Comparison of ENCODE assay signal across 27 cellular contexts in genomic region chr7:16450366-16450765, GRCh38. TPM values are rescaled to one million over a fixed set of nuclear protein-coding genes. Genes with fewer than 3 reads are reported as not detected.
"Had no signal": no experiment of that assay in that cellular context is flagged by ENCODE, and none has a peak within 500 bp of the region (broad histone marks: within the 10 kb centered on the region; RNA-seq: fewer than 3 reads in every experiment).

No MANE protein-coding gene starts in this region.

- H3K36me3 ChIP-seq: esophagus muscularis mucosa, gastroesophageal sphincter, neutrophil, right lobe of liver, spleen, tibial nerve had no signal

- H3K4me3 Mint-ChIP-seq: dendritic cell treated with granulocyte-macrophage colony-stimulating factor and Interleukin-4, amounts not matched to agents 40 ng/mL and 50 ng/mL, for 4 days; effector memory CD8-positive, alpha-beta T cell; naive thymus-derived CD8-positive, alpha-beta T cell; stimulated activated memory B cell treated with anti-CD40 and anti-IgM and Interleukin-4, amounts not matched to agents 10 μg/mL and 1 μg/mL and 100 μg/mL, for 72 hours; stimulated activated naive CD8-positive, alpha-beta T cell treated with anti-CD3 and anti-CD28 coated beads, Interleukin-15, Interleukin-2, amounts not matched to agents 100 ng/mL and 50 ng/mL, for 24 hours had no signal

- H3K9me3 ChIP-seq: esophagus muscularis mucosa, gastroesophageal sphincter, neutrophil, psoas muscle, right lobe of liver, spleen, testis, tibial nerve had no signal

- DNase-seq: effector memory CD8-positive, alpha-beta T cell; left colon; left ventricle myocardium superior; mesenchymal stem cell; midbrain; naive thymus-derived CD8-positive, alpha-beta T cell; psoas muscle; retina; right lobe of liver; spleen; stimulated activated CD4-positive, alpha-beta T cell treated with anti-CD3 and anti-CD28 coated beads, Interleukin-15, amount 100 ng/mL, for 24 hours; stimulated activated CD4-positive, alpha-beta T cell treated with anti-CD3 and anti-CD28 coated beads, Interleukin-1b, Interleukin-23, amount 100 ng/mL, for 48 hours; stimulated activated CD4-positive, alpha-beta T cell treated with anti-CD3 and anti-CD28 coated beads, Interleukin-4, amount 100 ng/mL, for 24 hours; testis had no signal

- H3K27me3 Mint-ChIP-seq: effector memory CD8-positive, alpha-beta T cell; stimulated activated naive CD8-positive, alpha-beta T cell treated with anti-CD3 and anti-CD28 coated beads, Interleukin-15, Interleukin-2, amounts not matched to agents 100 ng/mL and 50 ng/mL, for 24 hours had no signal

- H3K9me3 Mint-ChIP-seq: dendritic cell treated with granulocyte-macrophage colony-stimulating factor and Interleukin-4, amounts not matched to agents 40 ng/mL and 50 ng/mL, for 4 days; effector memory CD8-positive, alpha-beta T cell; naive thymus-derived CD8-positive, alpha-beta T cell; stimulated activated memory B cell treated with anti-CD40 and anti-IgM and Interleukin-4, amounts not matched to agents 10 μg/mL and 1 μg/mL and 100 μg/mL, for 72 hours; stimulated activated naive CD8-positive, alpha-beta T cell treated with anti-CD3 and anti-CD28 coated beads, Interleukin-15, Interleukin-2, amounts not matched to agents 100 ng/mL and 50 ng/mL, for 24 hours had no signal

- FAIRE-seq: colon had no signal

- H3K27ac Mint-ChIP-seq: dendritic cell treated with granulocyte-macrophage colony-stimulating factor and Interleukin-4, amounts not matched to agents 40 ng/mL and 50 ng/mL, for 4 days; effector memory CD8-positive, alpha-beta T cell; naive thymus-derived CD8-positive, alpha-beta T cell; stimulated activated memory B cell treated with anti-CD40 and anti-IgM and Interleukin-4, amounts not matched to agents 10 μg/mL and 1 μg/mL and 100 μg/mL, for 72 hours; stimulated activated naive CD8-positive, alpha-beta T cell treated with anti-CD3 and anti-CD28 coated beads, Interleukin-15, Interleukin-2, amounts not matched to agents 100 ng/mL and 50 ng/mL, for 24 hours had no signal

- H3K36me3 Mint-ChIP-seq: naive thymus-derived CD8-positive, alpha-beta T cell; stimulated activated memory B cell treated with anti-CD40 and anti-IgM and Interleukin-4, amounts not matched to agents 10 μg/mL and 1 μg/mL and 100 μg/mL, for 72 hours had no signal

- H3K27ac ChIP-seq: epithelial cell of prostate, esophagus muscularis mucosa, gastroesophageal sphincter, neutrophil, psoas muscle, right lobe of liver, spleen, testis, tibial nerve had no signal

- ATAC-seq: effector memory CD8-positive, alpha-beta T cell; gastroesophageal sphincter; left colon; left ventricle myocardium superior; naive thymus-derived CD8-positive, alpha-beta T cell; psoas muscle; right lobe of liver; stimulated activated memory B cell treated with anti-CD40 and anti-IgM and Interleukin-4, amounts not matched to agents 10 μg/mL and 1 μg/mL and 100 μg/mL, for 72 hours had no signal

- H3K4me3 ChIP-seq: esophagus muscularis mucosa, gastroesophageal sphincter, lung, psoas muscle, right lobe of liver, spleen, testis, tibial nerve had no signal

- H3K4me1 ChIP-seq: esophagus muscularis mucosa, gastroesophageal sphincter, psoas muscle, right lobe of liver, testis, tibial nerve had no signal

- H3K27me3 ChIP-seq: esophagus muscularis mucosa, gastroesophageal sphincter, neutrophil, right lobe of liver, spleen, testis, tibial nerve had no signal

RNA-seq across cellular contexts. Expression of gene SOSTDC1, which starts 15.2 kb away (rescaled TPM):
- total RNA-seq: fibroblast of villous mesenchyme; naive thymus-derived CD8-positive, alpha-beta T cell; osteoblast; right lobe of liver; spleen; ureter had no signal
- polyA plus RNA-seq: naive thymus-derived CD8-positive, alpha-beta T cell; spleen had no signal
